Comparison of ENCODE assay signal across 17 cellular contexts in the genomic region with DNA sequence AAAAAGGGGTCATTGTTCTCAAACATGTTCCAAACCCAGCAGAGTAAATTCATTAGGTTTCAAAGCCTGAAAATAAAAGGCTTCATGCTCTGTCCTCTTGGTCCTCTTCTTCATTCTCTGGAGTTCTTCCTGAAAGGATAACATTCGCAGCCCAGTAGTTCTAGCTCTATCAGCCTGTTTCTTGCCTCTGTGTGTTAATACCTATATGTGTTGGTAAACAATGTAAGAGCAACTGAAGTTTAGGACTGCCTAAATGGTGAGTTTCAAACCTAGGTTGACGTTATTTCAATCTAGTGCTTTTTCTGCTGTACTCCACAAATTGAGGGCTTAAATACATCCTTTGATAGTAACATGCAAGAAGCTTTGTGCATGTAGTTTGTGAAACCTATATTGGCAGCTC. TPM values are rescaled to one million over a fixed set of nuclear protein-coding genes. Genes with fewer than 3 reads are reported as not detected.
DNase-seq lines count a peak whose midpoint lies in the region; ATAC-seq and TF ChIP-seq lines count a peak whose summit lies in the region.
"Had no signal": no experiment of that assay in that cellular context is flagged by ENCODE, and none has a peak within 500 bp of the region (broad histone marks: within the 10 kb centered on the region; RNA-seq: fewer than 3 reads in every experiment).

No MANE protein-coding gene starts in this region.

- H3K4me3 Mint-ChIP-seq in naive thymus-derived CD4-positive, alpha-beta T cell: peak overlapping the region in 7 of 10 donors; percentile 2 to 50 (median 19)
- H3K4me3 Mint-ChIP-seq: T-helper 1 cell treated with Interleukin-12 subunit alpha and Interleukin-12 subunit beta and Interleukin-4 antibody, amounts not matched to agents 30 μg/mL and 1 μg/mL, for 36 hours had no signal

- peaks cover 50% of the 10 kb centered on the region for H3K79me2 ChIP-seq in ACC112 (ENCODE audit: control insufficient read depth, insufficient read depth, low read length, unreplicated experiment)
- peaks cover 97% of the 10 kb centered on the region for H3K79me2 ChIP-seq in Loucy (ENCODE audit: insufficient read depth, low read length)

- no peak for TF ChIP-seq CTCF in Loucy (conservative IDR thresholded peaks at IDR 0.05; ENCODE audit: low read length)

- no peaks in the 10 kb centered on the region for H3F3A ChIP-seq in Loucy (ENCODE audit: low read depth)

- intact Hi-C loops in naive thymus-derived CD4-positive, alpha-beta T cell (cut with micrococcal nuclease): loop anchor here (5.0 kb wide), 2 partner anchors 950 to 1605 kb away; no protein-coding TSS in a partner anchor

- H3K9me3 Mint-ChIP-seq in naive thymus-derived CD4-positive, alpha-beta T cell: no peaks in the 10 kb centered on the region
- H3K9me3 Mint-ChIP-seq: activated naive CD4-positive, alpha-beta T cell treated with anti-CD3 and anti-CD28 coated beads, Interleukin-2, amount 50 U/mL, for 72 hours; T-helper 1 cell treated with Interleukin-12 subunit alpha and Interleukin-12 subunit beta and Interleukin-4 antibody, amounts not matched to agents 30 μg/mL and 1 μg/mL, for 36 hours had no signal

- H3K36me3 Mint-ChIP-seq in naive thymus-derived CD4-positive, alpha-beta T cell: peaks cover under 1 to 28% (median 11%) of the 10 kb centered on the region in 5 donors

- peak overlapping the region; percentile 22 for H3K27ac ChIP-seq in ACC112 (ENCODE audit: low read depth, low read length)
- H3K27ac ChIP-seq in naive thymus-derived CD4-positive, alpha-beta T cell (ENCODE audit: low read depth, low read length): peak overlapping the region; percentile 11
- H3K27ac ChIP-seq: foreskin keratinocyte, HL-60 had no signal

- POLR2A ChIA-PET in naive thymus-derived CD4-positive, alpha-beta T cell (lab: Charles Lee): no interaction called here

- H3K9me2 ChIP-seq in Loucy (replicated peaks; ENCODE audit: low read depth, low read length): no peaks in the 10 kb centered on the region

- H3K4me1 Mint-ChIP-seq in naive thymus-derived CD4-positive, alpha-beta T cell: peaks cover 35 to 82% (median 65%) of the 10 kb centered on the region in 7 donors

- DNase-seq in cerebellar cortex (ENCODE audit: low spot score) (peak; percentile 50), NCI-H146 treated with DMSO at 0.1 percent for 48 hours (lab: John Stamatoyannopoulos, UW; ENCODE audit: unreplicated experiment) (no peak), NOMO-1 treated with dmso at 0.1 percent for 144 hours (lab: John Stamatoyannopoulos, UW; ENCODE audit: unreplicated experiment) (no peak), NCI-H2081 treated with DMSO at 0.1 percent for 48 hours (lab: John Stamatoyannopoulos, UW) (no peak)
- no peak for DNase-seq in naive thymus-derived CD4-positive, alpha-beta T cell
- DNase-seq in activated CD4-positive, alpha-beta T cell treated with anti-CD3 and anti-CD28 coated beads, Interleukin-2, amount 50 U/mL, for 48 hours: no peak
- DNase-seq: activated CD4-positive, alpha-beta T cell treated with anti-CD3 and anti-CD28 coated beads, Interleukin-2, amount 50 U/mL, for 4 hours; dermis blood vessel endothelial cell; foreskin keratinocyte; left cardiac atrium; MG63; NCI-H2171 had no signal

- peaks cover 31% of the 10 kb centered on the region for H3K4me1 ChIP-seq in ACC112 (ENCODE audit: control insufficient read depth, insufficient read depth, low read length, unreplicated experiment)
- H3K4me1 ChIP-seq in Loucy (ENCODE audit: insufficient read depth, low read length, poor library complexity, severe bottlenecking): peaks cover 57% of the 10 kb centered on the region
- peaks cover 10 to 16% of the 10 kb centered on the region in 2 donors for H3K4me1 ChIP-seq in naive thymus-derived CD4-positive, alpha-beta T cell (ENCODE audit: control insufficient read depth in 2 of 2, insufficient read depth in 2 of 2, low read length in 2 of 2)

- no peak overlapping the region for H3K9ac ChIP-seq in Loucy (ENCODE audit: low read depth, low read length, poor library complexity, severe bottlenecking)

- peak overlapping the region in 7 of 9 donors; percentile 11 to 52 (median 18) for H3K27ac Mint-ChIP-seq in naive thymus-derived CD4-positive, alpha-beta T cell
- H3K27ac Mint-ChIP-seq: T-helper 1 cell treated with Interleukin-12 subunit alpha and Interleukin-12 subunit beta and Interleukin-4 antibody, amounts not matched to agents 30 μg/mL and 1 μg/mL, for 36 hours had no signal

- CTCF ChIA-PET in naive thymus-derived CD4-positive, alpha-beta T cell (lab: Charles Lee): no interaction called here

- H4K20me1 ChIP-seq in Loucy (ENCODE audit: insufficient read depth, low read length, poor library complexity, severe bottlenecking): peaks cover 89% of the 10 kb centered on the region

- H3K36me3 ChIP-seq in ACC112 (ENCODE audit: insufficient read depth, low read length): peaks cover 26% of the 10 kb centered on the region
- H3K36me3 ChIP-seq in Loucy (ENCODE audit: insufficient read depth, low read length): peaks cover 18% of the 10 kb centered on the region
- H3K36me3 ChIP-seq in naive thymus-derived CD4-positive, alpha-beta T cell (ENCODE audit: control insufficient read depth in 2 of 3, insufficient read depth in 3 of 3, low read length in 3 of 3): peaks cover 0 to 20% (median 12%) of the 10 kb centered on the region in 3 experiments

- H3K27me3 ChIP-seq in ACC112 (ENCODE audit: insufficient read depth, low read length) (no peaks in the 10 kb centered on the region), Loucy (ENCODE audit: insufficient read depth, low read length, poor library complexity, severe bottlenecking) (no peaks in the 10 kb centered on the region)
- no peaks in the 10 kb centered on the region for H3K27me3 ChIP-seq in naive thymus-derived CD4-positive, alpha-beta T cell (ENCODE audit: control insufficient read depth in 2 of 2, insufficient read depth in 2 of 2, low read length in 2 of 2)
- H3K27me3 ChIP-seq: foreskin keratinocyte, MG63 had no signal

- peak overlapping the region; percentile 87 for H3K4me2 ChIP-seq in Loucy (ENCODE audit: low read depth, low read length, poor library complexity, severe bottlenecking)

- no peaks in the 10 kb centered on the region for H3K27me3 Mint-ChIP-seq in naive thymus-derived CD4-positive, alpha-beta T cell

- ATAC-seq in naive thymus-derived CD4-positive, alpha-beta T cell: no peak
- ATAC-seq: activated naive CD4-positive, alpha-beta T cell treated with anti-CD3 and anti-CD28 coated beads, Interleukin-2, amount 50 U/mL, for 72 hours; foreskin keratinocyte; left cardiac atrium had no signal

- no peak overlapping the region for H2AFZ ChIP-seq in ACC112 (ENCODE audit: low read length, unreplicated experiment)
- no peak overlapping the region for H2AFZ ChIP-seq in Loucy (ENCODE audit: low read length)

- H3K4me3 ChIP-seq in ACC112 (ENCODE audit: low read depth, low read length) (peak overlapping the region; percentile 42; the same call in 1 of the 2 replicates), Loucy (ENCODE audit: low read length, poor library complexity, severe bottlenecking) (peak overlapping the region; percentile 62)
- H3K4me3 ChIP-seq in naive thymus-derived CD4-positive, alpha-beta T cell (ENCODE audit: low read length): no peak overlapping the region
- H3K4me3 ChIP-seq: MG63 had no signal

- H3K9me3 ChIP-seq in Loucy (ENCODE audit: insufficient read depth, low read depth, low read length): no peaks in the 10 kb centered on the region
- H3K9me3 ChIP-seq in naive thymus-derived CD4-positive, alpha-beta T cell (ENCODE audit: control insufficient read depth in 2 of 3, low read length in 3 of 3): no peaks in the 10 kb centered on the region
- H3K9me3 ChIP-seq: MG63 had no signal

RNA-seq across cellular contexts. Expression of a gene that starts 9.4 kb away (rescaled TPM):
- total RNA-seq in naive thymus-derived CD4-positive, alpha-beta T cell: 10 to 100 TPM; 17.7 to 33.7 (median 27.6) TPM
- 10 to 100 TPM; 39.4 to 55.9 TPM for polyA plus RNA-seq in naive thymus-derived CD4-positive, alpha-beta T cell

RNA-seq across cellular contexts. Expression of a gene that starts 9.7 kb away (rescaled TPM):
- total RNA-seq in naive thymus-derived CD4-positive, alpha-beta T cell: 10 to 100 TPM in 2 of 5 experiments, 1 to 10 TPM in 3; 5.1 to 16.6 (median 7.3) TPM
- 1 to 10 TPM; 3.4 to 6.7 TPM for polyA plus RNA-seq in naive thymus-derived CD4-positive, alpha-beta T cell
